In genomic region chr2:69781321-69782248, GRCh38 we compare ENCODE assay signal across 10 cellular contexts. TPM values are rescaled to one million over a fixed set of nuclear protein-coding genes. Genes with fewer than 3 reads are reported as not detected.
DNase-seq lines count a peak whose midpoint lies in the region; ATAC-seq lines count a peak whose summit lies in the region.
"Had no signal": no experiment of that assay in that cellular context is flagged by ENCODE, and none has a peak within 500 bp of the region (broad histone marks: within the 10 kb centered on the region; RNA-seq: fewer than 3 reads in every experiment).

No MANE protein-coding gene starts in this region.

- peaks cover 4 to 19% (median 9%) of the 10 kb centered on the region in 3 donors for H3K36me3 Mint-ChIP-seq in immature natural killer cell

- DNase-seq in COR-L47 (lab: John Stamatoyannopoulos, UW): peak; percentile 38
- peak; percentile 98 for DNase-seq in NCI-H526 treated with DMSO at 0.1 percent for 48 hours (lab: John Stamatoyannopoulos, UW)
- DNase-seq in immature natural killer cell: no peak
- DNase-seq in iPS-NIHi11 (ENCODE audit: low spot score): no peak
- no peak for DNase-seq in cerebellum (ENCODE audit: low spot score)
- no peak for DNase-seq in DMS79 (lab: John Stamatoyannopoulos, UW)
- no peak for DNase-seq in activated CD8-positive, alpha-beta memory T cell treated with anti-CD3 and anti-CD28 coated beads for 24 hours
- DNase-seq: DND-41 had no signal

- H3K9me3 Mint-ChIP-seq in immature natural killer cell: no peaks in the 10 kb centered on the region
- H3K9me3 Mint-ChIP-seq: neural crest cell had no signal

- H3K27me3 Mint-ChIP-seq in immature natural killer cell (ENCODE audit: low read depth in 3 of 3): no peaks in the 10 kb centered on the region

- H3K4me3 Mint-ChIP-seq in immature natural killer cell: no peak overlapping the region
- H3K4me3 Mint-ChIP-seq: neural crest cell had no signal

- peaks cover 11 to 29% of the 10 kb centered on the region in 2 donors for H3K4me1 Mint-ChIP-seq in immature natural killer cell
- H3K4me1 Mint-ChIP-seq: neural crest cell had no signal

- H3K27ac Mint-ChIP-seq in immature natural killer cell: peak overlapping the region in 4 of 6 donors; percentile 27 to 55 (median 37)

- peak; percentile 82 for ATAC-seq in HG02678 (IDR thresholded peaks at IDR 0.05; ENCODE audit: unreplicated experiment)

RNA-seq across cellular contexts. Expression of gene ANXA4, which starts 39.7 kb away (rescaled TPM):
- polyA plus RNA-seq in immature natural killer cell: 10 to 100 TPM; 80.8 to 86.1 (median 85.5) TPM
- 6.0 TPM for total RNA-seq in cerebellum

RNA-seq across cellular contexts. Expression of gene GMCL1, which starts 47.9 kb away (rescaled TPM):
- polyA plus RNA-seq in immature natural killer cell: 10 to 100 TPM; 38.4 to 52.9 (median 38.9) TPM
- 16.2 TPM for total RNA-seq in cerebellum

Comparison
In these comparisons a context has a peak if more than half of its experiments do, and no peak if none do; other contexts are left out.
1. DNase-seq: peak in COR-L47 (single experiment) and NCI-H526 treated with DMSO at 0.1 percent for 48 hours (single experiment); none in immature natural killer cell (0 of 3), iPS-NIHi11 (single experiment), cerebellum (single experiment), DMS79 (single experiment) and activated CD8-positive, alpha-beta memory T cell treated with anti-CD3 and anti-CD28 coated beads for 24 hours (single experiment).